ENCODE assay signal across 8 cellular contexts in genomic region chr4:86544313-86544966, GRCh38. TPM values are rescaled to one million over a fixed set of nuclear protein-coding genes. Genes with fewer than 3 reads are reported as not detected.
DNase-seq lines count a peak whose midpoint lies in the region; ATAC-seq, FAIRE-seq and TF ChIP-seq lines count a peak whose summit lies in the region.

No MANE protein-coding gene starts in this region.

- H3K36me3 ChIP-seq in SJSA1 (no peaks in the 10 kb centered on the region), breast epithelium (no peaks in the 10 kb centered on the region)
- no peaks in the 10 kb centered on the region for H3K36me3 ChIP-seq in CD8-positive, alpha-beta T cell (ENCODE audit: insufficient read depth, low read length)

- no peaks in the 10 kb centered on the region for H3K27me3 ChIP-seq in SJSA1 (replicated peaks)
- no peaks in the 10 kb centered on the region for H3K27me3 ChIP-seq in CD8-positive, alpha-beta T cell (ENCODE audit: insufficient read depth, low read length)
- H3K27me3 ChIP-seq in breast epithelium, result no peaks in the 10 kb centered on the region

- POLR2A ChIA-PET in CD8-positive, alpha-beta T cell (lab: Charles Lee), result interaction anchor here (0.6 kb wide), 2 partner anchors 9 to 45 kb away, joined by 3 to 6 read pairs; no protein-coding TSS in a partner anchor

- peak; percentile 76 for ATAC-seq in GM19043 (IDR thresholded peaks at IDR 0.05; ENCODE audit: low read depth, unreplicated experiment)
- ATAC-seq in HG02885 (IDR thresholded peaks at IDR 0.05; ENCODE audit: poor library complexity, unreplicated experiment), result peak; percentile 93
- no peak for ATAC-seq in left cardiac atrium
- no peak for ATAC-seq in CD8-positive, alpha-beta T cell

- no peak for DNase-seq in D721Med (ENCODE audit: insufficient read length, low spot score)
- no peak for DNase-seq in SJSA1 (ENCODE audit: low read depth in 1 of 2, low spot score in 2 of 2)
- DNase-seq in A172 (ENCODE audit: low spot score), result no peak
- no peak for DNase-seq in left cardiac atrium
- DNase-seq in CD8-positive, alpha-beta T cell, result no peak
- no peak for DNase-seq in breast epithelium (ENCODE audit: low spot score in 2 of 2)

- TF ChIP-seq CTCF in D721Med (IDR thresholded peaks at IDR 0.05; ENCODE audit: insufficient read depth, missing control alignments) (no peak), breast epithelium (IDR thresholded peaks at IDR 0.05) (no peak)
- no peak for TF ChIP-seq CTCF in CD8-positive, alpha-beta T cell (IDR thresholded peaks at IDR 0.05)

- peaks cover 2% of the 10 kb centered on the region for H3K27me3 Mint-ChIP-seq in CD8-positive, alpha-beta T cell (ENCODE audit: low read depth)

- no peak overlapping the region for H3K4me3 ChIP-seq in SJSA1
- no peak overlapping the region for H3K4me3 ChIP-seq in CD8-positive, alpha-beta T cell (ENCODE audit: low read depth, low read length)
- no peak overlapping the region for H3K4me3 ChIP-seq in breast epithelium

- TF ChIP-seq POLR2A in breast epithelium (IDR thresholded peaks at IDR 0.05), result no peak

- intact Hi-C loops in left cardiac atrium (cut with DNase I), result no loop called here
- intact Hi-C loops in CD8-positive, alpha-beta T cell (cut with DNase I, micrococcal nuclease), result no loop called here
- intact Hi-C loops in breast epithelium (cut with DNase I; ENCODE audit: low total_unique reads), result no loop called here

- H3K27ac ChIP-seq in SJSA1, result 0 out of 2 replicates have a peak overlapping the region, but pooled peaks have one; percentile 4
- H3K27ac ChIP-seq in CD8-positive, alpha-beta T cell (ENCODE audit: low read depth, low read length), result no peak overlapping the region
- no peak overlapping the region for H3K27ac ChIP-seq in breast epithelium

- CTCF ChIA-PET in CD8-positive, alpha-beta T cell (lab: Charles Lee), result no interaction called here

- H3K27ac Mint-ChIP-seq in CD8-positive, alpha-beta T cell, result no peak overlapping the region

- peaks cover 8% of the 10 kb centered on the region for H3K4me1 Mint-ChIP-seq in CD8-positive, alpha-beta T cell (ENCODE audit: low read depth)

- H3K36me3 Mint-ChIP-seq in CD8-positive, alpha-beta T cell, result no peaks in the 10 kb centered on the region

- no peak overlapping the region for H3K4me3 Mint-ChIP-seq in CD8-positive, alpha-beta T cell

- peaks cover 16% of the 10 kb centered on the region for H3K4me1 ChIP-seq in SJSA1 (replicated peaks)
- no peaks in the 10 kb centered on the region for H3K4me1 ChIP-seq in CD8-positive, alpha-beta T cell (ENCODE audit: insufficient read depth, low read length)
- no peaks in the 10 kb centered on the region for H3K4me1 ChIP-seq in breast epithelium

- no peaks in the 10 kb centered on the region for H3K9me3 ChIP-seq in SJSA1 (replicated peaks)
- no peaks in the 10 kb centered on the region for H3K9me3 ChIP-seq in CD8-positive, alpha-beta T cell (ENCODE audit: low read length)
- no peaks in the 10 kb centered on the region for H3K9me3 ChIP-seq in breast epithelium

- no peaks in the 10 kb centered on the region for H3K9me3 Mint-ChIP-seq in CD8-positive, alpha-beta T cell

- peak; percentile 53 for FAIRE-seq in D721Med (lab: Jason Lieb, UNC)

RNA-seq across cellular contexts. Expression of gene PTPN13, which starts 49.7 kb away (rescaled TPM):
- total RNA-seq in SJSA1 (2014; rRNA removed; shearing (Covaris generic)), result 13.3 and 16.0 TPM in 2 replicates
- 5.9 and 7.0 TPM in 2 replicates for total RNA-seq in A172 (2014; rRNA removed; shearing (Covaris generic))
- total RNA-seq in left cardiac atrium, result 1 to 10 TPM; 7.0 to 9.5 TPM
- under 1 TPM; 0.35 to 0.72 TPM for total RNA-seq in CD8-positive, alpha-beta T cell
- total RNA-seq in breast epithelium, result 10 to 100 TPM; 36.3 to 49.6 (median 41.3) TPM

Comparison
In these comparisons a context has a peak if more than half of its experiments do, and no peak if none do; other contexts are left out.
1. ATAC-seq: peak in GM19043 (single experiment) and HG02885 (single experiment); none in left cardiac atrium (0 of 2) and CD8-positive, alpha-beta T cell (single experiment).